ENCODE assay signal across 18 cellular contexts in the genomic region with DNA sequence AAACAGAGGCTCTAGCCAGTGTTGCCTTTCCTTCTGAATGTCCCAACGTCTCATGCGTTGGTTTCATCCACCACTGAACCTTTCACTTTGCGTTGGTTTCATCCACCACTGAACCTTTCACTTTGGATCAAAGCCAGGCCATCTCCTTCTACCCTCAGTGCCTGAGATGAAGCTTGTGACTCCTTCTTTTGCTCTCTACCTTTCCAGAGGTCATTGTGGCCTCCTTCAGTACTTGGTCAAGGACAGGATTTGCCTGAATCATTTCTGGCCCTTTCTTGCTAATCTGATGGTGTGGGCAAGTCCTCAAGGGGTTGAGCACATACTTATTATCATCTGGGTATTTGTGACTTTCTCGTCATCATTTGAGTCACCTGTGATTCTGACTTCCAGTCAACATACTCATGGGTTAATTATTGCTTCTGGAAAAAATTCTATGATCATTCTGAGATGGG. TPM values are rescaled to one million over a fixed set of nuclear protein-coding genes. Genes with fewer than 3 reads are reported as not detected.
DNase-seq lines count a peak whose midpoint lies in the region; ATAC-seq and TF ChIP-seq lines count a peak whose summit lies in the region.
"Had no signal": no experiment of that assay in that cellular context is flagged by ENCODE, and none has a peak within 500 bp of the region (broad histone marks: within the 10 kb centered on the region; RNA-seq: fewer than 3 reads in every experiment).

No MANE protein-coding gene starts in this region.

- no peak overlapping the region for H3K4me2 ChIP-seq in osteoblast (ENCODE audit: insufficient read depth, low read length)

- no peaks in the 10 kb centered on the region for H3K36me3 ChIP-seq in osteoblast (ENCODE audit: insufficient read depth, low read length)

- H3K9me3 ChIP-seq in osteoblast (ENCODE audit: low read depth, low read length) = no peaks in the 10 kb centered on the region
- H3K9me3 ChIP-seq: body of pancreas had no signal

- H3K4me3 ChIP-seq in osteoblast (ENCODE audit: insufficient read depth, low read length) = no peak overlapping the region
- H3K4me3 ChIP-seq: body of pancreas had no signal

- no peaks in the 10 kb centered on the region for H3K4me1 ChIP-seq in osteoblast (ENCODE audit: insufficient read depth, low read length)
- H3K4me1 ChIP-seq: body of pancreas had no signal

- H4K20me1 ChIP-seq in osteoblast (ENCODE audit: insufficient read depth, low read length) = no peaks in the 10 kb centered on the region

- no peak overlapping the region for H3K27ac ChIP-seq in osteoblast (ENCODE audit: low read depth, low read length)
- H3K27ac ChIP-seq: body of pancreas had no signal

- no peak overlapping the region for H2AFZ ChIP-seq in osteoblast (ENCODE audit: low read length)

- ATAC-seq in GM18502 (IDR thresholded peaks at IDR 0.05; ENCODE audit: poor library complexity, unreplicated experiment) = peak; percentile 48
- peak; percentile 83 for ATAC-seq in GM19463 (IDR thresholded peaks at IDR 0.05; ENCODE audit: unreplicated experiment)
- peak; percentile 82 for ATAC-seq in HG02885 (IDR thresholded peaks at IDR 0.05; ENCODE audit: poor library complexity, unreplicated experiment)
- ATAC-seq: body of pancreas; effector memory CD8-positive, alpha-beta T cell had no signal

- DNase-seq in HT1080 (ENCODE audit: low read depth) (peak; percentile 8), SK-N-DZ (ENCODE audit: low spot score) (no peak), LoVo (ENCODE audit: low spot score) (no peak), osteoblast (ENCODE audit: insufficient read length, low spot score, missing footprints) (no peak)
- no peak for DNase-seq in NK-92 treated with Interleukin-12 subunit alpha and Interleukin-12 subunit beta, amount 100 ng/mL, for 24 hours (lab: John Stamatoyannopoulos, UW)
- DNase-seq: body of pancreas; effector memory CD8-positive, alpha-beta T cell; H7; naive B cell; NCI-H1048; NCI-H446; retina; stimulated activated CD4-positive, alpha-beta T cell treated with anti-CD3 and anti-CD28 coated beads, Interleukin-4, amount 100 ng/mL, for 24 hours; stimulated activated naive CD4-positive, alpha-beta T cell treated with Interleukin-2 at 50 U/mL for 16 hours had no signal

- TF ChIP-seq CTCF in osteoblast (IDR thresholded peaks at IDR 0.05; ENCODE audit: extremely low read depth, low read depth, low read length) = no peak

- no peaks in the 10 kb centered on the region for H3K27me3 ChIP-seq in osteoblast (ENCODE audit: insufficient read depth, low read length)
- H3K27me3 ChIP-seq: body of pancreas had no signal

- no peaks in the 10 kb centered on the region for H3K79me2 ChIP-seq in osteoblast (ENCODE audit: insufficient read depth, low read length)

RNA-seq across cellular contexts. Expression of a gene that starts 50.0 kb away (rescaled TPM):
- 239 and 348 TPM in 2 replicates for total RNA-seq in HT1080 (2014; rRNA removed; shearing (Covaris generic))
- polyA plus RNA-seq in HT1080 (2015; cell fraction: cytosol; rRNA removed) = 248 and 308 TPM in 2 replicates
- 111 and 115 TPM in 2 replicates for polyA plus RNA-seq in HT1080 (2015; cell fraction: nucleus; rRNA removed)
- polyA plus RNA-seq in SK-N-DZ (2014; cell fraction: cytosol; rRNA removed) = 53.9 and 58.3 TPM in 2 replicates
- 33.6 and 57.9 TPM in 2 replicates for polyA plus RNA-seq in SK-N-DZ (2014; cell fraction: nucleus; rRNA removed)
- total RNA-seq in osteoblast = 87.9 and 94.3 TPM in 2 replicates

RNA-seq across cellular contexts. Expression of a gene that starts 50.6 kb away (rescaled TPM):
- not detected in 2 replicates for total RNA-seq in HT1080 (2014; rRNA removed; shearing (Covaris generic))
- 0.03 TPM in 1 of 2 replicates, not detected in the other for polyA plus RNA-seq in HT1080 (2015; cell fraction: cytosol; rRNA removed)
- 0.10 TPM in 1 of 2 replicates, not detected in the other for polyA plus RNA-seq in HT1080 (2015; cell fraction: nucleus; rRNA removed)
- not detected in 2 replicates for polyA plus RNA-seq in SK-N-DZ (2014; cell fraction: cytosol; rRNA removed)
- not detected in 2 replicates for polyA plus RNA-seq in SK-N-DZ (2014; cell fraction: nucleus; rRNA removed)
- under 0.01 and 0.29 TPM in 2 replicates for total RNA-seq in osteoblast
- total RNA-seq: glomerular endothelial cell had no signal
